ENCODE assay signal across 10 cellular contexts in the genomic region with DNA sequence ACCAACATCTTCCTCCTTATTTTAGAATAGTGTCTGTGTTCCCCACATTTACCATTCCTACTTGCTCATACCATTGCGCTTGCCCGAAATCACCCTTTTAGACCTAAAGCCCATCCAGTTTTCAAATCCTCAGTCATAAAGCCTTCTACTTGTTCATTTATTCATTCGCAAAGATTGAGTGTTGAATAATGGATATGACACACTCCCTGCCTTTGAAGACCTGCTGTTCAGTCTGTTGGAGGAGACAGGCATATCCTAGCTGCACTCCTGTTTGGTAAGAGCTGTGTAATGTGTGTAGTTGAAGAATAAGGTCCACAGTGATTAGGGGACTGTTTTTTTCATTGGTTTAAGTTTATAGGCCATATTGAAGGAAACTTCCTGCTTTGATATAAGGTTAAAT. TPM values are rescaled to one million over a fixed set of nuclear protein-coding genes. Genes with fewer than 3 reads are reported as not detected.
DNase-seq lines count a peak whose midpoint lies in the region; ATAC-seq and TF ChIP-seq lines count a peak whose summit lies in the region.
"Had no signal": no experiment of that assay in that cellular context is flagged by ENCODE, and none has a peak within 500 bp of the region (broad histone marks: within the 10 kb centered on the region; RNA-seq: fewer than 3 reads in every experiment).

No MANE protein-coding gene starts in this region.

- TF ChIP-seq POLR2A in vagina (IDR thresholded peaks at IDR 0.05), result no peak

- TF ChIP-seq CTCF in left ventricle myocardium inferior (IDR thresholded peaks at IDR 0.05; ENCODE audit: borderline replicate concordance), result no peak
- no peak for TF ChIP-seq CTCF in fibroblast of the aortic adventitia (IDR thresholded peaks at IDR 0.05; ENCODE audit: insufficient read depth, low read length)
- no peak for TF ChIP-seq CTCF in vagina (IDR thresholded peaks at IDR 0.05)

- H3K9me3 Mint-ChIP-seq in stimulated activated naive CD8-positive, alpha-beta T cell treated with anti-CD3 and anti-CD28 coated beads, Interleukin-15, amount 100 ng/mL, for 72 hours, result no peaks in the 10 kb centered on the region

- peak overlapping the region in 1 of 2 donors; percentile 0 for H3K27ac Mint-ChIP-seq in stimulated activated naive CD8-positive, alpha-beta T cell treated with anti-CD3 and anti-CD28 coated beads, Interleukin-15, amount 100 ng/mL, for 72 hours

- peak overlapping the region; percentile 95 to 97 for H3K4me3 Mint-ChIP-seq in stimulated activated naive CD8-positive, alpha-beta T cell treated with anti-CD3 and anti-CD28 coated beads, Interleukin-15, amount 100 ng/mL, for 72 hours

- no peak for ATAC-seq in left cardiac atrium
- ATAC-seq in stimulated activated naive CD8-positive, alpha-beta T cell treated with anti-CD3 and anti-CD28 coated beads, Interleukin-15, amount 100 ng/mL, for 72 hours, result no peak

- H3K9me3 ChIP-seq in left ventricle myocardium inferior (replicated peaks) (no peaks in the 10 kb centered on the region), vagina (no peaks in the 10 kb centered on the region)

- peaks cover 39% of the 10 kb centered on the region for H3K4me1 Mint-ChIP-seq in stimulated activated naive CD8-positive, alpha-beta T cell treated with anti-CD3 and anti-CD28 coated beads, Interleukin-15, amount 100 ng/mL, for 72 hours

- H3K4me1 ChIP-seq in left ventricle myocardium inferior, result peaks cover 30% of the 10 kb centered on the region
- peaks cover 34% of the 10 kb centered on the region for H3K4me1 ChIP-seq in vagina

- intact Hi-C loops in left ventricle myocardium inferior (cut with micrococcal nuclease), result no loop called here
- intact Hi-C loops in left cardiac atrium (cut with DNase I), result no loop called here
- intact Hi-C loops in vagina (cut with DNase I), result no loop called here

- H3K36me3 ChIP-seq in left ventricle myocardium inferior (peaks cover 8% of the 10 kb centered on the region), vagina (no peaks in the 10 kb centered on the region)

- no peaks in the 10 kb centered on the region for H3K27me3 ChIP-seq in left ventricle myocardium inferior (ENCODE audit: low read depth)
- H3K27me3 ChIP-seq in vagina, result no peaks in the 10 kb centered on the region

- DNase-seq in left ventricle myocardium inferior (no peak), left cardiac atrium (no peak), RKO (ENCODE audit: low spot score) (peak; percentile 66), fibroblast of the aortic adventitia (ENCODE audit: low read depth) (no peak), vagina (ENCODE audit: extremely low spot score in 2 of 2) (no peak), NCI-H748 treated with DMSO at 0.1 percent for 48 hours (lab: John Stamatoyannopoulos, UW) (no peak), amniotic stem cell (lab: John Stamatoyannopoulos, UW) (no peak)
- no peak for DNase-seq in stimulated activated naive CD8-positive, alpha-beta T cell treated with anti-CD3 and anti-CD28 coated beads, Interleukin-15, amount 100 ng/mL, for 72 hours
- DNase-seq: activated CD8-positive, alpha-beta memory T cell treated with anti-CD3 and anti-CD28 coated beads, Interleukin-2, amount 50 U/mL, for 48 hours; NCI-H1105 had no signal

- H3K27ac ChIP-seq in left ventricle myocardium inferior (replicated peaks) (no peak overlapping the region), vagina (no peak overlapping the region)

- no peaks in the 10 kb centered on the region for H3K27me3 Mint-ChIP-seq in stimulated activated naive CD8-positive, alpha-beta T cell treated with anti-CD3 and anti-CD28 coated beads, Interleukin-15, amount 100 ng/mL, for 72 hours

- H3K4me3 ChIP-seq in left ventricle myocardium inferior, result peak overlapping the region; percentile 96
- H3K4me3 ChIP-seq in fibroblast of the aortic adventitia (ENCODE audit: low read depth, low read length), result peak overlapping the region; percentile 26
- H3K4me3 ChIP-seq in vagina, result no peak overlapping the region

RNA-seq across cellular contexts. Expression of a gene that starts 1.7 kb away (rescaled TPM):
- total RNA-seq in left ventricle myocardium inferior (14.6 TPM), left cardiac atrium (10 to 100 TPM; 16.1 to 18.1 TPM), fibroblast of the aortic adventitia (ENCODE audit: low replicate concordance) (23.8 and 46.6 TPM in 2 replicates), vagina (28.7 TPM)

Comparison
In these comparisons a context has a peak if more than half of its experiments do, and no peak if none do; other contexts are left out.
1. H3K4me3 ChIP-seq: peak in left ventricle myocardium inferior (single experiment) and fibroblast of the aortic adventitia (single experiment); none in vagina (0 of 2).